In the genomic region with DNA sequence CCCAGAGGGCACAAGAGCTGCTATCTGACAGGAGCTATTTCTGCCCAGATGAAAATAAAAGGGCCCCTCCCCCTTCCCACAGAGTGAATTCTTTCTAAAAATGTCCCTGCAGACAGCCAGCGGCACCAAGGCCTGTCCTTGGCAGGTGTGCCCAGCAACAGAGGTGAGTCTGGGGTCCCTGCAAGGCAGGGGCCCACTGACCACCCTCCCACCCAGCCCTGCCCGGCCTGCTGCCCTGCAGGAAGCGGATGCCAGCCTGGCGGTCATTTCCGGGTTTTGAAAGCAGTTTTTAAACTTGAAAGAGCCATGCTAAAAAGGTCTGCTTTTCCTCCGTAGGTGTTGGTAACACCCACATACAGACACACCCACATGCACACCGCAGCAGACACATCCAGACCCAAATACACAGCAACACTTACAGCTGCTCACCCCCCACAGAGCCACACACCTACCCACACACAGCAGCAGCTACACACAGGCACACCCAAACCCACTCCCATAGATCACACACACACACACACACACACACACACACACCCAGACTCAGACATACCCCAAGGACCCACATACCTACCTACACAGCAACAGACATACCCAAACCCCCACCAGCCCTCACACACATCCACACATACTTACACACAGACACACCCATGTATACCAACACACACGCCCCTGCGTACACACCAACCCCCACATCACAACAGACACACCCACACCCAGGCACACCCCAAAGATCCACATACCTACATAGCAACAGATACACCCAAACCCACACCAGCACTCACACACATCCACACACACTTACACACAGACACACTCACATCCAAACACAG, we compare ENCODE assay signal across 8 cellular contexts. TPM values are rescaled to one million over a fixed set of nuclear protein-coding genes. Genes with fewer than 3 reads are reported as not detected.
A peak's percentile ranks its signal among the peaks of the same experiment; 100 is the strongest.
DNase-seq lines count a peak whose midpoint lies in the region; ATAC-seq and TF ChIP-seq lines count a peak whose summit lies in the region.

No MANE protein-coding gene starts in this region.

- no peaks in the 10 kb centered on the region for H3K27me3 ChIP-seq in AG04450 (ENCODE audit: control insufficient read depth, insufficient read depth, low read length)
- H3K27me3 ChIP-seq in ectodermal cell (ENCODE audit: control insufficient read depth, insufficient read depth, low read length, poor library complexity, severe bottlenecking): no peaks in the 10 kb centered on the region
- H3K27me3 ChIP-seq in stomach: no peaks in the 10 kb centered on the region

- POLR2A ChIA-PET in AG04450 (lab: Yijun Ruan, JAX): interaction anchor here (0.5 to 1.6 kb wide), 6 partner anchors 38 to 243 kb away, joined by 3 to 7 read pairs (median 4); no protein-coding TSS in a partner anchor
- POLR2A ChIA-PET in GM10248 (lab: Yijun Ruan, JAX): no interaction called here

- H3K9me3 ChIP-seq in AG04450 (ENCODE audit: control insufficient read depth, insufficient read depth, low read length) (no peaks in the 10 kb centered on the region), ectodermal cell (ENCODE audit: control insufficient read depth, low read length) (no peaks in the 10 kb centered on the region), stomach (no peaks in the 10 kb centered on the region)

- no peak for TF ChIP-seq POLR2A in stomach (IDR thresholded peaks at IDR 0.05)

- CTCF ChIA-PET in AG04450 (lab: Charles Lee): interaction anchor here (0.8 to 2.5 kb wide), 9 partner anchors 8 to 390 kb away, joined by 3 to 16 read pairs (median 3); partner anchors contain the start of gene ZFP36L2
- CTCF ChIA-PET in GM10248 (lab: Yijun Ruan, JAX): interaction anchor here (1.0 to 3.1 kb wide), 6 partner anchors 8 to 266 kb away, joined by 3 to 18 read pairs (median 8); partner anchors contain the start of gene ZFP36L2

- peak; percentile 39 for ATAC-seq in GM19372 (IDR thresholded peaks at IDR 0.05; ENCODE audit: low read depth, unreplicated experiment)

- 29 to 32% methylated on average over 9 of the region's 9 CpGs for WGBS in ectodermal cell, 2 experiments
- 2 to 11% (median 2%) methylated on average over 8 to 9 of the region's 9 CpGs for WGBS in stomach, 5 donors

- H3K36me3 ChIP-seq in ectodermal cell (ENCODE audit: control insufficient read depth, insufficient read depth, low read length): no peaks in the 10 kb centered on the region
- H3K36me3 ChIP-seq in stomach: peaks cover 6 to 14% (median 11%) of the 10 kb centered on the region in 4 donors

- H3K4me3 ChIP-seq in AG04450 (ENCODE audit: low read depth, low read length) (peak overlapping the region; percentile 87), LNCaP clone FGC (ENCODE audit: low read depth, low read length) (peak overlapping the region; percentile 52), ectodermal cell (ENCODE audit: insufficient read depth, low read depth, low read length) (no peak overlapping the region), stomach (peak overlapping the region; percentile 47 to 96 (median 82))

- DNase-seq in AG04450 (ENCODE audit: low read depth, low spot score): no peak
- DNase-seq in LNCaP clone FGC (ENCODE audit: low read depth): no peak
- peak; percentile 72 to 74 for DNase-seq in activated CD4-positive, alpha-beta T cell treated with anti-CD3 and anti-CD28 coated beads, Interleukin-2, amount 50 U/mL, for 4 hours
- DNase-seq in mucosa of gallbladder (ENCODE audit: low spot score): peak; percentile 61
- peak; percentile 77 for DNase-seq in stomach
- DNase-seq in GM10248 (ENCODE audit: extremely low spot score): no peak

- intact Hi-C loops in stomach (cut with DNase I; ENCODE audit: low total_unique reads): no loop called here

- no peak for TF ChIP-seq EP300 in stomach (IDR thresholded peaks at IDR 0.05)

- H3K4me1 ChIP-seq in ectodermal cell (ENCODE audit: control insufficient read depth, insufficient read depth, low read length): peaks cover 55% of the 10 kb centered on the region
- peaks cover 39 to 69% (median 56%) of the 10 kb centered on the region in 4 donors for H3K4me1 ChIP-seq in stomach

- H3K27ac ChIP-seq in AG04450 (ENCODE audit: low read depth, low read length): peak overlapping the region; percentile 96
- H3K27ac ChIP-seq in ectodermal cell (ENCODE audit: insufficient read depth, low read depth, low read length, poor library complexity, severe bottlenecking): peak overlapping the region; percentile 54
- peak overlapping the region; percentile 96 to 99 (median 98) for H3K27ac ChIP-seq in stomach

- TF ChIP-seq CTCF in AG04450 (IDR thresholded peaks at IDR 0.05; ENCODE audit: low read depth, low read length): no peak
- no peak for TF ChIP-seq CTCF in LNCaP clone FGC (IDR thresholded peaks at IDR 0.05; ENCODE audit: control insufficient read depth, extremely low read depth, insufficient read depth)
- no peak for TF ChIP-seq CTCF in stomach (IDR thresholded peaks at IDR 0.05)
- TF ChIP-seq CTCF in GM10248 (IDR thresholded peaks at IDR 0.05; ENCODE audit: control extremely low read depth, extremely low read depth, low read depth, missing control alignments): no peak

RNA-seq across cellular contexts. Expression of gene ZFP36L2, which starts 7.6 kb away (rescaled TPM):
- polyA plus RNA-seq in AG04450 (2011; rRNA removed): 16.0 and 18.2 TPM in 2 replicates
- 8.8 and 12.5 TPM in 2 replicates for polyA minus RNA-seq in AG04450 (2011; rRNA and poly(A)+ RNA removed)
- polyA plus RNA-seq in ectodermal cell (2013, experiment 1 of 4): 24.7 TPM
- polyA plus RNA-seq in ectodermal cell (2013, experiment 2 of 4): 28.7 TPM
- 28.9 TPM for polyA plus RNA-seq in ectodermal cell (2013, experiment 3 of 4)
- 28.0 TPM for polyA plus RNA-seq in ectodermal cell (2013, experiment 4 of 4)
- 209 TPM for total RNA-seq in mucosa of gallbladder
- 100 to 1,000 TPM in 3 of 5 donors, 10 to 100 TPM in 2; 49.1 to 189 (median 109) TPM for total RNA-seq in stomach
- polyA plus RNA-seq in stomach: 10 to 100 TPM; 43.7 to 89.2 (median 44.0) TPM

Comparison
In these comparisons a context has a peak if more than half of its experiments do, and no peak if none do; other contexts are left out.
1. DNase-seq: peak in activated CD4-positive, alpha-beta T cell treated with anti-CD3 and anti-CD28 coated beads, Interleukin-2, amount 50 U/mL, for 4 hours (2 of 2), mucosa of gallbladder (single experiment) and stomach (single experiment); none in AG04450 (single experiment), LNCaP clone FGC (single experiment) and GM10248 (single experiment).
2. Peak in every context shown above with its lines, with median percentiles within 50 percentile points of each other: H3K27ac ChIP-seq.